Comparison of ENCODE assay signal across 8 cellular contexts in the genomic region with DNA sequence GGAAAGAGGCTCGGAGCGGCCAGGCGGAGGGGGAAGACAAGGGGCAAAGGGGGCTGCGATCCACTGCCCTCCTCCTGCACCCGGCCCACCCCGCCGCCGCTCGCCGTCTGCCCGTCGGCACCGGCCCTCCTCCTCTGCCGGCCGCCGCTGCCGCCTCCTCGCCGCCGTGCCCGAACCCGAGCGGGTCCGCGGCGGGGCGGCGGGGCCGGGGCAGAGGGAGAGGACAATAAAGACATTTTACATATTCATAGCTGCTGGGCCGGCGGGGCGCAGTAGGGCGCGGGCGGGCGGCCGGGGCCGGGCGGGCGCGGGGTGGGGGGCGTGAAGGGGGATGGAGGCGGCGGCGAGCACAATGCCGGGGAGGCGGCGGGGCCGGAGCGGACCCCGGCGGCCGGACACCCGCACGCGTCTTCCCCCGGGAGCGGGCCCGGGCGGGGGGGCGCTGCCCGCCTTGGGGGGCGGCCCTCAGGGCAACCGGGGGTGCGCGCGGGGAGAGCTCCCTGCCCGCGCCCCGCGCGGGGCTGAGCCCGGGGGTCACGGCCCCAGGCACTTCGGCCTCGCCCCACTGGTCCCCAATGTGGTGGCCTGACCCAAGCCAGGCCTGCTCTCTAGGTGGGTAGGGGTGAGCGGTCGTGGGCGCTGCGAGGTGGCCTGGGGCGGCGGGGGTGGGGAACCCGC. TPM values are rescaled to one million over a fixed set of nuclear protein-coding genes. Genes with fewer than 3 reads are reported as not detected.
DNase-seq lines count a peak whose midpoint lies in the region; ATAC-seq, FAIRE-seq and TF ChIP-seq lines count a peak whose summit lies in the region.

No MANE protein-coding gene starts in this region.

- 1 to 2% (median 1%) methylated on average over 32 to 83 of the region's 83 CpGs for WGBS in psoas muscle, 3 donors

- intact Hi-C loops in activated T-helper 1 cell treated with anti-CD3 and anti-CD28 coated beads, Interleukin-12 subunit alpha, Interleukin-12 subunit beta, Interleukin-2, Interleukin-4 antibody, amounts not matched to agents 30 ng/mL and 10 ng/mL and 1 ng/mL, durations not matched to agents 14 hours and 24 hours and 36 hours (cut with micrococcal nuclease) = loop anchor here (2.0 to 5.0 kb wide), 5 partner anchors 99 to 494 kb away; a partner anchor contains a TSS
- intact Hi-C loops in Right ventricle myocardium superior (cut with DNase I) = no loop called here
- intact Hi-C loops in psoas muscle (cut with DNase I) = no loop called here

- no peaks in the 10 kb centered on the region for H3K27me3 ChIP-seq in psoas muscle (ENCODE audit: insufficient read depth in 3 of 3, low read length in 2 of 3)

- ATAC-seq in GM19463 (IDR thresholded peaks at IDR 0.05; ENCODE audit: unreplicated experiment) (peak; percentile 10), HG03565 (IDR thresholded peaks at IDR 0.05; ENCODE audit: unreplicated experiment) (peak; percentile 3), Right ventricle myocardium superior (ENCODE audit: poor library complexity) (peak; percentile 14), psoas muscle (peak; percentile 22 to 40 (median 32))

- peak overlapping the region; percentile 93 for H3K4me3 Mint-ChIP-seq in activated T-helper 1 cell treated with anti-CD3 and anti-CD28 coated beads, Interleukin-12 subunit alpha, Interleukin-12 subunit beta, Interleukin-2, Interleukin-4 antibody, amounts not matched to agents 30 ng/mL and 10 ng/mL and 1 ng/mL, durations not matched to agents 14 hours and 24 hours and 36 hours

- no peaks in the 10 kb centered on the region for H3K9me3 ChIP-seq in psoas muscle

- peak overlapping the region; percentile 87 for H3K4me3 ChIP-seq in psoas muscle

- no peak for TF ChIP-seq POLR2A in GM12891 (IDR thresholded peaks at IDR 0.05; ENCODE audit: low read depth, low read length)

- peaks cover 29% of the 10 kb centered on the region for H3K4me1 ChIP-seq in psoas muscle

- H3K27me3 Mint-ChIP-seq in activated T-helper 1 cell treated with anti-CD3 and anti-CD28 coated beads, Interleukin-12 subunit alpha, Interleukin-12 subunit beta, Interleukin-2, Interleukin-4 antibody, amounts not matched to agents 30 ng/mL and 10 ng/mL and 1 ng/mL, durations not matched to agents 14 hours and 24 hours and 36 hours (ENCODE audit: insufficient read depth) = peaks cover 4% of the 10 kb centered on the region

- H3K9me3 Mint-ChIP-seq in activated T-helper 1 cell treated with anti-CD3 and anti-CD28 coated beads, Interleukin-12 subunit alpha, Interleukin-12 subunit beta, Interleukin-2, Interleukin-4 antibody, amounts not matched to agents 30 ng/mL and 10 ng/mL and 1 ng/mL, durations not matched to agents 14 hours and 24 hours and 36 hours = no peaks in the 10 kb centered on the region

- FAIRE-seq in GM12891 (lab: Jason Lieb, UNC) = no peak

- DNase-seq in COLO668 (lab: John Stamatoyannopoulos, UW; ENCODE audit: unreplicated experiment) = peak; percentile 76
- DNase-seq in activated T-helper 1 cell treated with anti-CD3 and anti-CD28 coated beads, Interleukin-12 subunit alpha, Interleukin-12 subunit beta, Interleukin-2, Interleukin-4 antibody, amounts not matched to agents 30 ng/mL and 10 ng/mL and 1 ng/mL, durations not matched to agents 14 hours and 24 hours and 36 hours (ENCODE audit: low spot score) = no peak
- peak; percentile 43 for DNase-seq in Right ventricle myocardium superior
- peak; percentile 35 to 69 for DNase-seq in psoas muscle
- no peak for DNase-seq in NCI-H82 treated with DMSO at 0.1 percent for 48 hours (lab: John Stamatoyannopoulos, UW; ENCODE audit: unreplicated experiment)
- DNase-seq in GM12891 (ENCODE audit: insufficient read length, low spot score) = no peak

- peak overlapping the region; percentile 93 for H3K27ac Mint-ChIP-seq in activated T-helper 1 cell treated with anti-CD3 and anti-CD28 coated beads, Interleukin-12 subunit alpha, Interleukin-12 subunit beta, Interleukin-2, Interleukin-4 antibody, amounts not matched to agents 30 ng/mL and 10 ng/mL and 1 ng/mL, durations not matched to agents 14 hours and 24 hours and 36 hours

- H3K36me3 Mint-ChIP-seq in activated T-helper 1 cell treated with anti-CD3 and anti-CD28 coated beads, Interleukin-12 subunit alpha, Interleukin-12 subunit beta, Interleukin-2, Interleukin-4 antibody, amounts not matched to agents 30 ng/mL and 10 ng/mL and 1 ng/mL, durations not matched to agents 14 hours and 24 hours and 36 hours (ENCODE audit: low read depth) = no peaks in the 10 kb centered on the region

- peak overlapping the region; percentile 97 for H3K27ac ChIP-seq in psoas muscle

- H3K36me3 ChIP-seq in psoas muscle (ENCODE audit: insufficient read depth in 1 of 2, low read depth in 1 of 2) = no peaks in the 10 kb centered on the region

- no peak for TF ChIP-seq CTCF in psoas muscle (IDR thresholded peaks at IDR 0.05)

- peaks cover 48% of the 10 kb centered on the region for H3K4me1 Mint-ChIP-seq in activated T-helper 1 cell treated with anti-CD3 and anti-CD28 coated beads, Interleukin-12 subunit alpha, Interleukin-12 subunit beta, Interleukin-2, Interleukin-4 antibody, amounts not matched to agents 30 ng/mL and 10 ng/mL and 1 ng/mL, durations not matched to agents 14 hours and 24 hours and 36 hours (ENCODE audit: low read depth)

TF ChIP-seq in GM12891, 5 proteins besides CTCF, POLR2A, EP300 and RAD21:
- TF ChIP-seq TAF1 (IDR thresholded peaks at IDR 0.05; ENCODE audit: low read depth, low read length) (no peak), POU2F2 (IDR thresholded peaks at IDR 0.05; ENCODE audit: low read depth, low read length) (no peak), PAX5 (IDR thresholded peaks at IDR 0.05; ENCODE audit: insufficient read depth, low read length, severe bottlenecking) (no peak), SPI1 (IDR thresholded peaks at IDR 0.05; ENCODE audit: low read depth, low read length) (no peak), POLR2AphosphoS5 (IDR thresholded peaks at IDR 0.05; ENCODE audit: low read depth, low read length) (no peak)
TF ChIP-seq in GM12891: peak in this region for 0.

RNA-seq across cellular contexts. Expression of a gene that starts 0.6 kb away (rescaled TPM):
- total RNA-seq in activated T-helper 1 cell treated with anti-CD3 and anti-CD28 coated beads, Interleukin-12 subunit alpha, Interleukin-12 subunit beta, Interleukin-2, Interleukin-4 antibody, amounts not matched to agents 30 ng/mL and 10 ng/mL and 1 ng/mL, durations not matched to agents 14 hours and 24 hours and 36 hours = 20.2 and 24.6 TPM in 2 replicates
- total RNA-seq in Right ventricle myocardium superior = 7.4 TPM
- total RNA-seq in psoas muscle = 1 to 10 TPM; 6.3 to 9.0 (median 6.6) TPM
- 1 to 10 TPM in 2 of 3 donors, under 1 TPM in 1; 0.83 to 3.5 (median 1.3) TPM for polyA plus RNA-seq in psoas muscle
- polyA plus RNA-seq in GM12891 (2012; ENCODE audit: low read depth, missing spikeins) = 3.0 TPM

Comparison
In these comparisons a context has a peak if more than half of its experiments do, and no peak if none do; other contexts are left out.
1. DNase-seq: peak in COLO668 (single experiment), Right ventricle myocardium superior (single experiment) and psoas muscle (2 of 2); none in activated T-helper 1 cell treated with anti-CD3 and anti-CD28 coated beads, Interleukin-12 subunit alpha, Interleukin-12 subunit beta, Interleukin-2, Interleukin-4 antibody, amounts not matched to agents 30 ng/mL and 10 ng/mL and 1 ng/mL, durations not matched to agents 14 hours and 24 hours and 36 hours (single experiment), NCI-H82 treated with DMSO at 0.1 percent for 48 hours (single experiment) and GM12891 (single experiment).
2. Peak in every context shown above with its lines, with median percentiles within 50 percentile points of each other: ATAC-seq.